Comparison of ENCODE assay signal across 8 cellular contexts in the genomic region with DNA sequence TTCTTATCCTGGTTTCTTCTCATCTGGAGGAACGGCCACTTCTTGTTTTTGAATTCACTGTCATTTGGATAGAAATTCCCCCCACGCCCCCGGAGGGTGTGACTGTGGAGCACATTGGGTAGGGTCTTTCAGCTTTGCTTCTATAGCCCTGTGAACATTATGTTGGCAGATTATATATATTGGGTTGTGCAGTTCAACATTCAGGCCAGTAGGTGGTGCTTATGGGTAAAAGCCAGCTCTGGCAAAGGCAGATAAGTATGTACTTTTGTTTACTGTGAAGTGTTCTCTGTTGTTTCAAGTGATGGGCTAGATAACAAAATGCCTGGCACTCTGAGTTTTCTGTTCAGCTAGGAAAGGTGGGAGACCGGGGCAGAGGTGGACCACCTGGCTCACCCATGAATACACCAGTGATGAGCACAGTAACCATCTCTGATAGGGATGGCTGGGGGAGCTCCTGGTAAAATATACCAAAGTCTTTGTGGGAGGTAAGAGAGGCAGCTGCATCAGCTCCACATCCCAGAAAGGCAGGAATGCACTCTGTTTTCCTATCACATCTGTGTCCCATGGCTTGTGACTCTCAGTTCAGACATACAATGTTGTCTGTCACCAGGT.
DNase-seq lines count a peak whose midpoint lies in the region; ATAC-seq and TF ChIP-seq lines count a peak whose summit lies in the region.

No MANE protein-coding gene starts in this region.

- peak; percentile 47 for ATAC-seq in activated CD8-positive, alpha-beta T cell treated with anti-CD3 and anti-CD28 coated beads for 36 hours
- ATAC-seq in activated CD8-positive, alpha-beta T cell treated with anti-CD3 and anti-CD28 coated beads, Interleukin-2, amount 10 ng/mL, durations not matched to agents 7 days and 5 days: no peak
- ATAC-seq in HG02884 (IDR thresholded peaks at IDR 0.05; ENCODE audit: unreplicated experiment): peak; percentile 93

- no peak overlapping the region for H3K4me3 Mint-ChIP-seq in activated CD8-positive, alpha-beta T cell treated with anti-CD3 and anti-CD28 coated beads for 36 hours
- no peak overlapping the region for H3K4me3 Mint-ChIP-seq in activated CD8-positive, alpha-beta T cell treated with anti-CD3 and anti-CD28 coated beads, Interleukin-2, amount 10 ng/mL, durations not matched to agents 7 days and 5 days
- H3K4me3 Mint-ChIP-seq in endodermal cell: no peak overlapping the region

- no peaks in the 10 kb centered on the region for H3K4me1 Mint-ChIP-seq in activated CD8-positive, alpha-beta T cell treated with anti-CD3 and anti-CD28 coated beads for 36 hours (ENCODE audit: low read depth)
- H3K4me1 Mint-ChIP-seq in activated CD8-positive, alpha-beta T cell treated with anti-CD3 and anti-CD28 coated beads, Interleukin-2, amount 10 ng/mL, durations not matched to agents 7 days and 5 days (ENCODE audit: low read depth): no peaks in the 10 kb centered on the region
- peaks cover 8% of the 10 kb centered on the region for H3K4me1 Mint-ChIP-seq in endodermal cell

- WGBS in endodermal cell (ENCODE audit: insufficient coverage in 1 of 2, insufficient read length in 1 of 2), 2 experiments: 61 to 73% methylated on average over 3 to 4 of the region's 4 CpGs

- POLR2A ChIA-PET in activated CD8-positive, alpha-beta T cell treated with anti-CD3 and anti-CD28 coated beads for 36 hours (lab: Charles Lee): no interaction called here
- POLR2A ChIA-PET in activated CD8-positive, alpha-beta T cell treated with anti-CD3 and anti-CD28 coated beads, Interleukin-2, amount 10 ng/mL, durations not matched to agents 7 days and 5 days (lab: Charles Lee): no interaction called here

- no peaks in the 10 kb centered on the region for H3K36me3 Mint-ChIP-seq in activated CD8-positive, alpha-beta T cell treated with anti-CD3 and anti-CD28 coated beads for 36 hours (ENCODE audit: low read depth)
- no peaks in the 10 kb centered on the region for H3K36me3 Mint-ChIP-seq in activated CD8-positive, alpha-beta T cell treated with anti-CD3 and anti-CD28 coated beads, Interleukin-2, amount 10 ng/mL, durations not matched to agents 7 days and 5 days (ENCODE audit: low read depth)
- H3K36me3 Mint-ChIP-seq in endodermal cell (ENCODE audit: low read depth): peaks cover 5% of the 10 kb centered on the region

- H3K4me1 ChIP-seq in endodermal cell (ENCODE audit: control insufficient read depth, insufficient read depth, low read length): no peaks in the 10 kb centered on the region
- no peaks in the 10 kb centered on the region for H3K4me1 ChIP-seq in parathyroid adenoma

- no peak overlapping the region for H2AFZ ChIP-seq in parathyroid adenoma

- no peak overlapping the region for H3K27ac Mint-ChIP-seq in activated CD8-positive, alpha-beta T cell treated with anti-CD3 and anti-CD28 coated beads for 36 hours
- no peak overlapping the region for H3K27ac Mint-ChIP-seq in activated CD8-positive, alpha-beta T cell treated with anti-CD3 and anti-CD28 coated beads, Interleukin-2, amount 10 ng/mL, durations not matched to agents 7 days and 5 days
- no peak overlapping the region for H3K27ac Mint-ChIP-seq in endodermal cell

- H3K27me3 Mint-ChIP-seq in activated CD8-positive, alpha-beta T cell treated with anti-CD3 and anti-CD28 coated beads for 36 hours: no peaks in the 10 kb centered on the region
- no peaks in the 10 kb centered on the region for H3K27me3 Mint-ChIP-seq in activated CD8-positive, alpha-beta T cell treated with anti-CD3 and anti-CD28 coated beads, Interleukin-2, amount 10 ng/mL, durations not matched to agents 7 days and 5 days (ENCODE audit: low read depth)
- H3K27me3 Mint-ChIP-seq in endodermal cell (ENCODE audit: insufficient read depth): no peaks in the 10 kb centered on the region

- H3K9ac ChIP-seq in endodermal cell (ENCODE audit: extremely low read depth, low read length, poor library complexity, severe bottlenecking) (no peak overlapping the region), parathyroid adenoma (no peak overlapping the region)

- no peak overlapping the region for H3K4me2 ChIP-seq in parathyroid adenoma (ENCODE audit: low read length)

- peaks cover 16% of the 10 kb centered on the region for H3K9me3 Mint-ChIP-seq in activated CD8-positive, alpha-beta T cell treated with anti-CD3 and anti-CD28 coated beads for 36 hours
- peaks cover 14% of the 10 kb centered on the region for H3K9me3 Mint-ChIP-seq in activated CD8-positive, alpha-beta T cell treated with anti-CD3 and anti-CD28 coated beads, Interleukin-2, amount 10 ng/mL, durations not matched to agents 7 days and 5 days (ENCODE audit: insufficient read depth)
- H3K9me3 Mint-ChIP-seq in endodermal cell: peaks cover 26% of the 10 kb centered on the region

- no peaks in the 10 kb centered on the region for H3K27me3 ChIP-seq in endodermal cell (ENCODE audit: control insufficient read depth, insufficient read depth, low read length, poor library complexity, severe bottlenecking)
- H3K27me3 ChIP-seq in parathyroid adenoma (ENCODE audit: control insufficient read depth, insufficient read depth, low read length): no peaks in the 10 kb centered on the region

- H3K79me2 ChIP-seq in parathyroid adenoma: no peaks in the 10 kb centered on the region

- intact Hi-C loops in activated CD8-positive, alpha-beta T cell treated with anti-CD3 and anti-CD28 coated beads for 36 hours (cut with micrococcal nuclease): no loop called here

- H3K9me3 ChIP-seq in endodermal cell (ENCODE audit: control insufficient read depth, low read length): peaks cover 33% of the 10 kb centered on the region
- H3K9me3 ChIP-seq in parathyroid adenoma (ENCODE audit: control insufficient read depth, low read length): no peaks in the 10 kb centered on the region

- peak; percentile 24 for DNase-seq in activated CD8-positive, alpha-beta T cell treated with anti-CD3 and anti-CD28 coated beads for 36 hours
- DNase-seq in activated CD8-positive, alpha-beta T cell treated with anti-CD3 and anti-CD28 coated beads, Interleukin-2, amount 10 ng/mL, durations not matched to agents 7 days and 5 days: no peak
- peak; percentile 11 to 28 for DNase-seq in NOMO-1 (lab: John Stamatoyannopoulos, UW; ENCODE audit: unreplicated experiment in 2 of 2)
- peak; percentile 84 for DNase-seq in endodermal cell
- no peak for DNase-seq in AG20443 (ENCODE audit: low spot score)
- DNase-seq in activated CD4-positive, CD25-positive, alpha-beta regulatory T cell (lab: John Stamatoyannopoulos, UW): no peak

- peak; percentile 50 for TF ChIP-seq CTCF in activated CD8-positive, alpha-beta T cell treated with anti-CD3 and anti-CD28 coated beads for 36 hours (IDR thresholded peaks at IDR 0.05)
- TF ChIP-seq CTCF in endodermal cell (conservative IDR thresholded peaks at IDR 0.05): peak; percentile 87
- peak; percentile 46 for TF ChIP-seq CTCF in parathyroid adenoma (IDR thresholded peaks at IDR 0.05)

- H3K4me3 ChIP-seq in endodermal cell (ENCODE audit: low read length) (peak overlapping the region; percentile 10), parathyroid adenoma (ENCODE audit: low read depth, low read length) (no peak overlapping the region)

- H3K36me3 ChIP-seq in endodermal cell (ENCODE audit: control insufficient read depth, insufficient read depth, low read length): no peaks in the 10 kb centered on the region
- no peaks in the 10 kb centered on the region for H3K36me3 ChIP-seq in parathyroid adenoma (ENCODE audit: control insufficient read depth, insufficient read depth, low read length)

- CTCF ChIA-PET in activated CD8-positive, alpha-beta T cell treated with anti-CD3 and anti-CD28 coated beads for 36 hours (lab: Charles Lee): interaction anchor here (1.3 to 1.5 kb wide), 2 partner anchors 8 to 845 kb away, joined by 3 read pairs; no protein-coding TSS in a partner anchor
- CTCF ChIA-PET in activated CD8-positive, alpha-beta T cell treated with anti-CD3 and anti-CD28 coated beads, Interleukin-2, amount 10 ng/mL, durations not matched to agents 7 days and 5 days (lab: Charles Lee): interaction anchor here (1.4 to 1.7 kb wide), 2 partner anchors 61 to 845 kb away, joined by 3 to 4 read pairs; no protein-coding TSS in a partner anchor

- H3K27ac ChIP-seq in endodermal cell (ENCODE audit: low read depth, low read length) (no peak overlapping the region), parathyroid adenoma (no peak overlapping the region)

Comparison
In these comparisons a context has a peak if more than half of its experiments do, and no peak if none do; other contexts are left out.
1. DNase-seq: peak in activated CD8-positive, alpha-beta T cell treated with anti-CD3 and anti-CD28 coated beads for 36 hours (single experiment), NOMO-1 (2 of 2) and endodermal cell (single experiment); none in activated CD8-positive, alpha-beta T cell treated with anti-CD3 and anti-CD28 coated beads, Interleukin-2, amount 10 ng/mL, durations not matched to agents 7 days and 5 days (single experiment), AG20443 (single experiment) and activated CD4-positive, CD25-positive, alpha-beta regulatory T cell (0 of 4).
2. Peak in every context shown above with its lines, with median percentiles within 50 percentile points of each other: CTCF ChIP-seq.